1 cellular context compared by ENCODE assay signal in the genomic region with DNA sequence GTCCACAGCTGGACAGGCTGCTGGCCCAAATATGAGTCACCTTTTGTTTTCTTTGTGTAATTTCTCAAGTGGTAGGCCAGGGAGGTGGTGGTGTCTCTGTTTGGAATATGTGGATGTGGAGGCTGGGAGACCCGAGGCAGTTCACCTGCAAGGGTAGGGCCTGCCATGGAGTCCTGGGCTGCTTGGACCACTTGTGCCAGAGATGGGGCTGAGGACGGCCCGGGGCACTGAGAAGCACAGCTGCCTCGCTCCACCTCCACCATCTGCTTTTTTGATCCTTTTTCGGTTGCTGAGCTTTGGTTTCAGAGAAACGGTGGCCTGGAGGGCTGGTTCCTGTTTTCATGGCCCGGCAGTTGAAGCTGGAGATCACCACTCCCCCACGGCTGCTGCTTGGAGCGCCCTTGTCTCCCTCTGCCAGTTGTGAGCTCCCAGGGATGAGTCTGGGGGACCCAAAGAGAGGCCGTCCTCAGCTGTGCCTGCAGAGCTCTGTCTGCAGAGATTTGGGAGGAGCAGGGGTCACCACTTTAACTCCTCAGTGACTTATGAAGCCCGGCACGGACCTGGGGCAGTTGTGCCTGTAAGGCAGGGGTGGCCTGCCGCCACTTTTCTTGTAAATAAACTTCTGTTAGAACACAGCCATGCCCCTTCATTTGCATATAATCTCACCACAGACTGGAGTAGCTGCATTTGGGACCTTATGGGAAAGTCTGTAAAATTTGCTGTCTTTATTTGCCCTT.
TF ChIP-seq lines count a peak whose summit lies in the region.

No MANE protein-coding gene starts in this region.

TF ChIP-seq in K562, 482 proteins besides CTCF, POLR2A, EP300 and RAD21 (continued from another document):
- TF ChIP-seq, protein P1, sequence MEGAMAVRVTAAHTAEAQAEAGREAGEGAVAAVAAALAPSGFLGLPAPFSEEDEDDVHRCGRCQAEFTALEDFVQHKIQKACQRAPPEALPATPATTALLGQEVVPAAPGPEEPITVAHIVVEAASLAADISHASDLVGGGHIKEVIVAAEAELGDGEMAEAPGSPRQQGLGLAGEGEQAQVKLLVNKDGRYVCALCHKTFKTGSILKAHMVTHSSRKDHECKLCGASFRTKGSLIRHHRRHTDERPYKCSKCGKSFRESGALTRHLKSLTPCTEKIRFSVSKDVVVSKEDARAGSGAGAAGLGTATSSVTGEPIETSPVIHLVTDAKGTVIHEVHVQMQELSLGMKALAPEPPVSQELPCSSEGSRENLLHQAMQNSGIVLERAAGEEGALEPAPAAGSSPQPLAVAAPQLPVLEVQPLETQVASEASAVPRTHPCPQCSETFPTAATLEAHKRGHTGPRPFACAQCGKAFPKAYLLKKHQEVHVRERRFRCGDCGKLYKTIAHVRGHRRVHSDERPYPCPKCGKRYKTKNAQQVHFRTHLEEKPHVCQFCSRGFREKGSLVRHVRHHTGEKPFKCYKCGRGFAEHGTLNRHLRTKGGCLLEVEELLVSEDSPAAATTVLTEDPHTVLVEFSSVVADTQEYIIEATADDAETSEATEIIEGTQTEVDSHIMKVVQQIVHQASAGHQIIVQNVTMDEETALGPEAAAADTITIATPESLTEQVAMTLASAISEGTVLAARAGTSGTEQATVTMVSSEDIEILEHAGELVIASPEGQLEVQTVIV (CRISPR knock-in tag; IDR thresholded peaks at IDR 0.05; ENCODE audit: borderline replicate concordance) = no peak
- TF ChIP-seq MIER1 (IDR thresholded peaks at IDR 0.05; ENCODE audit: low read depth) (no peak), ZNF253 (CRISPR knock-in tag; conservative IDR thresholded peaks at IDR 0.05) (no peak), MCM7 (IDR thresholded peaks at IDR 0.05) (no peak)
